17 cellular contexts compared by ENCODE assay signal in genomic region chr1:69913967-69914366, GRCh38.
DNase-seq lines count a peak whose midpoint lies in the region; ATAC-seq, FAIRE-seq and TF ChIP-seq lines count a peak whose summit lies in the region.
"Had no signal": no experiment of that assay in that cellular context is flagged by ENCODE, and none has a peak within 500 bp of the region (broad histone marks: within the 10 kb centered on the region; RNA-seq: fewer than 3 reads in every experiment).

No MANE protein-coding gene starts in this region.

- intact Hi-C loops in left cardiac atrium (cut with DNase I) (no loop called here), Right ventricle myocardium inferior (cut with DNase I) (no loop called here), kidney (cut with DNase I) (no loop called here)

- no peak overlapping the region for H3K4me3 ChIP-seq in astrocyte of the spinal cord (ENCODE audit: low read depth, low read length)
- no peak overlapping the region for H3K4me3 ChIP-seq in kidney (ENCODE audit: low read length in 2 of 2)
- H3K4me3 ChIP-seq: coronary artery, skin epidermis, thoracic aorta had no signal

- ATAC-seq in left cardiac atrium = peak; percentile 44 to 49
- ATAC-seq in Right ventricle myocardium inferior = no peak
- ATAC-seq in GM21526 (IDR thresholded peaks at IDR 0.05; ENCODE audit: low FRiP score, unreplicated experiment) = no peak
- ATAC-seq in HG02870 (IDR thresholded peaks at IDR 0.05; ENCODE audit: unreplicated experiment) = no peak
- ATAC-seq: natural killer cell treated with Interleukin-12 subunit alpha and Interleukin-12 subunit beta and Interleukin-15 and Interleukin-18, amount 100 ng/mL, for 72 hours had no signal

- TF ChIP-seq CTCF in astrocyte of the spinal cord (IDR thresholded peaks at IDR 0.05; ENCODE audit: low read depth, low read length) (no peak), kidney (IDR thresholded peaks at IDR 0.05; ENCODE audit: borderline replicate concordance, extremely low read depth, insufficient read depth) (no peak)

- H3K9ac ChIP-seq in kidney (ENCODE audit: low read length in 2 of 2) = no peak overlapping the region

- DNase-seq in left cardiac atrium (no peak), Right ventricle myocardium inferior (ENCODE audit: missing footprints) (no peak), astrocyte of the spinal cord (ENCODE audit: low read depth, low spot score) (peak; percentile 78), kidney (no peak), DMS79 treated with DMSO at 0.1 percent for 48 hours (lab: John Stamatoyannopoulos, UW) (no peak), activated gamma-delta T cell (lab: John Stamatoyannopoulos, UW) (no peak)
- DNase-seq: DMS 273 treated with DMSO at 0.1 percent for 48 hours, Karpas-422, kidney glomerular epithelial cell, NCI-H2081 treated with DMSO at 0.1 percent for 48 hours, WERI-Rb-1 had no signal

- peak; percentile 39 for FAIRE-seq in kidney (lab: Jason Lieb, UNC)

- H3K9me3 ChIP-seq in kidney (ENCODE audit: control insufficient read depth in 1 of 2, low read length in 2 of 2) = no peaks in the 10 kb centered on the region
- H3K9me3 ChIP-seq: thoracic aorta had no signal

- peaks cover 0 to 3% of the 10 kb centered on the region in 2 donors for H3K4me1 ChIP-seq in kidney (ENCODE audit: control insufficient read depth in 1 of 2, insufficient read depth in 1 of 2, low read depth in 1 of 2, low read length in 2 of 2)

- H3K27ac ChIP-seq in kidney (ENCODE audit: low read depth in 2 of 2, low read length in 2 of 2) = no peak overlapping the region
- H3K27ac ChIP-seq: WERI-Rb-1 had no signal

- H3K36me3 ChIP-seq in kidney (ENCODE audit: control insufficient read depth in 1 of 2, insufficient read depth in 2 of 2, low read length in 2 of 2) = no peaks in the 10 kb centered on the region
- H3K36me3 ChIP-seq: thoracic aorta, WERI-Rb-1 had no signal

- in situ Hi-C loops in astrocyte of the spinal cord (cut with HindIII; ENCODE audit: low sequenced_read_pairs) = no loop called here

Comparison
In these comparisons a context has a peak if more than half of its experiments do, and no peak if none do; other contexts are left out.
1. ATAC-seq: peak in left cardiac atrium (2 of 2); none in Right ventricle myocardium inferior (single experiment), GM21526 (single experiment) and HG02870 (single experiment).